Comparison of ENCODE assay signal across 19 cellular contexts in the genomic region with DNA sequence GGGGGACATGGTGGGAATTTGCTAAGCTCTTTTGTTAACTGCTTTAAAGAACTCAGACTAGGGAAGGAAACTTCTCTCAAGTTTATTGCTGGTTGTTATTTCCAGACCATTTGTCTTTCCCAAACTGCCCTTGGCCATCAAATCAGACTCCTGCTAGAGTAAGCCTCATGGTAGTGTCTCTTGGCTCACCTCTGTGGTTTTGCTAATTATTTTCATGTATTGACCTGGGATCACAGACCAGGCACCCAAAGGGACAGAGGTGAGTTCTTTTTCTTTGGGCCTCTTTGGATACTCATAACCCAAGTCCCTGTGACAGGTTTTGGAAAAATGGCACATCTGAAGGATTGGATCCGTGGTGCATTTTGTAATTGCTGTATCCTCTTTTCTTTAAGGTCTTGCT.
"Had no signal": no experiment of that assay in that cellular context is flagged by ENCODE, and none has a peak within 500 bp of the region (broad histone marks: within the 10 kb centered on the region; RNA-seq: fewer than 3 reads in every experiment).

No MANE protein-coding gene starts in this region.

- H3K9me3 ChIP-seq: vagina had no signal

- H3K36me3 ChIP-seq: neural progenitor cell, vagina had no signal

- H3K4me2 ChIP-seq: neural progenitor cell had no signal

- H3K4me3 ChIP-seq: lung, neural progenitor cell, vagina had no signal

- H3K27me3 ChIP-seq: neural progenitor cell, vagina had no signal

- FAIRE-seq: frontal cortex, islet of Langerhans had no signal

- H3K9ac ChIP-seq: neural progenitor cell had no signal

- ATAC-seq: activated CD8-positive, alpha-beta T cell treated with anti-CD3 and anti-CD28 coated beads, Interleukin-2, amount 10 ng/mL, durations not matched to agents 7 days and 5 days; naive thymus-derived CD4-positive, alpha-beta T cell; T-cell had no signal

- H2AFZ ChIP-seq: neural progenitor cell had no signal

- DNase-seq: activated CD4-positive, alpha-beta T cell treated with anti-CD3 and anti-CD28 coated beads, Interleukin-2, amount 50 U/mL, for 1 hour; activated CD4-positive, CD25-positive, alpha-beta regulatory T cell treated with anti-CD3 and anti-CD28 coated beads, Interleukin-2, amount 50 U/mL, for 72 hours; activated CD8-positive, alpha-beta T cell treated with anti-CD3 and anti-CD28 coated beads, Interleukin-2, amount 10 ng/mL, durations not matched to agents 7 days and 5 days; activated gamma-delta T cell treated with Interleukin-2 at 50 U/mL for 16 hours; aorta; caudate nucleus; dermis blood vessel endothelial cell; effector CD8-positive, alpha-beta T cell; erythroblast; left colon; naive thymus-derived CD4-positive, alpha-beta T cell; retina; T-cell had no signal

- H3K27ac ChIP-seq: neural progenitor cell, vagina, VCaP had no signal
